9 cellular contexts compared by ENCODE assay signal in genomic region chr2:74516070-74516633, GRCh38. TPM values are rescaled to one million over a fixed set of nuclear protein-coding genes. Genes with fewer than 3 reads are reported as not detected.
DNase-seq lines count a peak whose midpoint lies in the region; ATAC-seq and TF ChIP-seq lines count a peak whose summit lies in the region.
"Had no signal": no experiment of that assay in that cellular context is flagged by ENCODE, and none has a peak within 500 bp of the region (broad histone marks: within the 10 kb centered on the region; RNA-seq: fewer than 3 reads in every experiment).

No MANE protein-coding gene starts in this region.

- no peaks in the 10 kb centered on the region for H3K9me3 Mint-ChIP-seq in activated CD4-positive, alpha-beta memory T cell treated with anti-CD3 and anti-CD28 coated beads for 36 hours
- H3K9me3 Mint-ChIP-seq in mesothelial cell of epicardium: no peaks in the 10 kb centered on the region

- no peaks in the 10 kb centered on the region for H4K20me1 ChIP-seq in SK-N-SH (ENCODE audit: insufficient read depth)

- intact Hi-C loops in activated CD4-positive, alpha-beta memory T cell treated with anti-CD3 and anti-CD28 coated beads for 36 hours (cut with micrococcal nuclease): loop anchor here (1.0 kb wide), 1 partner anchor 18 kb away; no protein-coding TSS in a partner anchor

- no peak overlapping the region for H3K27ac ChIP-seq in SK-N-SH (ENCODE audit: low read depth in 2 of 2, low read length in 1 of 2)
- no peak overlapping the region for H3K27ac ChIP-seq in effector memory CD4-positive, alpha-beta T cell (ENCODE audit: insufficient read depth, low read length, poor library complexity, severe bottlenecking)
- H3K27ac ChIP-seq: SJSA1 had no signal

- no peak for TF ChIP-seq EP300 in SK-N-SH (IDR thresholded peaks at IDR 0.05; ENCODE audit: borderline replicate concordance in 1 of 2, low read depth in 1 of 2, low read length in 1 of 2)

- TF ChIP-seq CTCF in SK-N-SH (IDR thresholded peaks at IDR 0.05) (no peak), mesothelial cell of epicardium (IDR thresholded peaks at IDR 0.05; ENCODE audit: unreplicated experiment) (no peak)

- no peaks in the 10 kb centered on the region for H3K9me3 ChIP-seq in SK-N-SH
- H3K9me3 ChIP-seq in effector memory CD4-positive, alpha-beta T cell (ENCODE audit: control insufficient read depth, low read length): no peaks in the 10 kb centered on the region

- H3K27me3 ChIP-seq in SK-N-SH (ENCODE audit: insufficient read depth): no peaks in the 10 kb centered on the region
- H3K27me3 ChIP-seq in effector memory CD4-positive, alpha-beta T cell (replicated peaks; ENCODE audit: control insufficient read depth, insufficient read depth, low read length, poor library complexity, severe bottlenecking): peaks cover 58% of the 10 kb centered on the region

- H3K27me3 Mint-ChIP-seq in activated CD4-positive, alpha-beta memory T cell treated with anti-CD3 and anti-CD28 coated beads for 36 hours: peaks cover 69% of the 10 kb centered on the region
- peaks cover 93% of the 10 kb centered on the region for H3K27me3 Mint-ChIP-seq in mesothelial cell of epicardium (ENCODE audit: low read depth)

- H3K4me3 Mint-ChIP-seq in activated CD4-positive, alpha-beta memory T cell treated with anti-CD3 and anti-CD28 coated beads for 36 hours: peak overlapping the region; percentile 57
- H3K4me3 Mint-ChIP-seq in mesothelial cell of epicardium: peak overlapping the region; percentile 47

- H3K4me2 ChIP-seq in SK-N-SH: no peak overlapping the region

- peaks cover 2% of the 10 kb centered on the region for H3K36me3 Mint-ChIP-seq in activated CD4-positive, alpha-beta memory T cell treated with anti-CD3 and anti-CD28 coated beads for 36 hours
- no peaks in the 10 kb centered on the region for H3K36me3 Mint-ChIP-seq in mesothelial cell of epicardium

- H3K4me1 Mint-ChIP-seq in activated CD4-positive, alpha-beta memory T cell treated with anti-CD3 and anti-CD28 coated beads for 36 hours (ENCODE audit: low read depth): peaks cover 24% of the 10 kb centered on the region
- peaks cover 6% of the 10 kb centered on the region for H3K4me1 Mint-ChIP-seq in mesothelial cell of epicardium

- CTCF ChIA-PET in SK-N-SH (lab: Yijun Ruan, JAX): interaction anchor here (2.4 to 2.5 kb wide), 2 partner anchors 8 to 33 kb away, joined by 7 to 10 read pairs; partner anchors contain the start of genes CCDC142 and TTC31
- CTCF ChIA-PET in activated CD4-positive, alpha-beta memory T cell treated with anti-CD3 and anti-CD28 coated beads for 36 hours (lab: Charles Lee): no interaction called here

- peaks cover 9 to 18% of the 10 kb centered on the region in 2 experiments; a peak in 1 of 4 replicates for H3K4me1 ChIP-seq in SK-N-SH (ENCODE audit: control insufficient read depth in 1 of 2, insufficient read depth in 2 of 2, low read depth in 1 of 2, low read length in 1 of 2)
- peaks cover 36% of the 10 kb centered on the region for H3K4me1 ChIP-seq in effector memory CD4-positive, alpha-beta T cell (ENCODE audit: control insufficient read depth, insufficient read depth, low read length, poor library complexity, severe bottlenecking)

- ATAC-seq in SK-N-SH treated with all-trans-retinoic acid at 6 μM for 48 hours: no peak

- H2AFZ ChIP-seq in SK-N-SH (ENCODE audit: low read depth): no peak overlapping the region

- POLR2A ChIA-PET in SK-N-SH (lab: Yijun Ruan, JAX): no interaction called here
- POLR2A ChIA-PET in activated CD4-positive, alpha-beta memory T cell treated with anti-CD3 and anti-CD28 coated beads for 36 hours (lab: Charles Lee): interaction anchor here (0.8 to 1.1 kb wide), 2 partner anchors 12 to 13 kb away, joined by 4 to 6 read pairs; partner anchors contain the start of genes AUP1 and HTRA2

- H3K27ac Mint-ChIP-seq in activated CD4-positive, alpha-beta memory T cell treated with anti-CD3 and anti-CD28 coated beads for 36 hours: no peak overlapping the region
- no peak overlapping the region for H3K27ac Mint-ChIP-seq in mesothelial cell of epicardium

- H3K9ac ChIP-seq in SK-N-SH: no peak overlapping the region

- WGBS in SK-N-SH (ENCODE audit: low lambda C conversion rate): 92% methylated on average over 49 of the region's 56 CpGs

- TF ChIP-seq RAD21 in SK-N-SH (IDR thresholded peaks at IDR 0.05; ENCODE audit: low read length): no peak

- DNase-seq in SK-N-SH (peak; percentile 72), mesothelial cell of epicardium (ENCODE audit: low spot score in 2 of 2, unreplicated experiment in 2 of 2) (peak; percentile 40 to 62), NCI-H2227 (lab: John Stamatoyannopoulos, UW; ENCODE audit: unreplicated experiment) (no peak), occipital lobe (lab: John Stamatoyannopoulos, UW) (no peak)
- peak; percentile 86 for DNase-seq in activated CD4-positive, alpha-beta memory T cell treated with anti-CD3 and anti-CD28 coated beads for 36 hours
- peak; percentile 41 to 60 (median 58) for DNase-seq in effector memory CD4-positive, alpha-beta T cell
- peak; percentile 47 to 57 for DNase-seq in stimulated activated CD8-positive, alpha-beta memory T cell treated with anti-CD3 and anti-CD28 coated beads, Interleukin-4, amount 100 ng/mL, for 4 hours (ENCODE audit: low read depth in 2 of 2, low spot score in 1 of 2)

- no peak overlapping the region; a peak in 1 of 4 replicates for H3K4me3 ChIP-seq in SK-N-SH (ENCODE audit: low read depth in 2 of 2, low read length in 1 of 2)
- peak overlapping the region; percentile 58 for H3K4me3 ChIP-seq in effector memory CD4-positive, alpha-beta T cell (ENCODE audit: insufficient read depth, low read depth, low read length, poor library complexity, severe bottlenecking)
- H3K4me3 ChIP-seq: SJSA1 had no signal

- H3K79me2 ChIP-seq in SK-N-SH (ENCODE audit: insufficient read depth): peaks cover 23% of the 10 kb centered on the region; the same call in 1 of the 2 replicates

- peaks cover 4% of the 10 kb centered on the region in 2 experiments for H3K36me3 ChIP-seq in SK-N-SH (replicated peaks in 1 of 2; ENCODE audit: control insufficient read depth in 1 of 2, insufficient read depth in 2 of 2, low read length in 1 of 2)
- H3K36me3 ChIP-seq in effector memory CD4-positive, alpha-beta T cell (ENCODE audit: control insufficient read depth, insufficient read depth, low read length): no peaks in the 10 kb centered on the region
- H3K36me3 ChIP-seq: SJSA1 had no signal

- H3K9me2 ChIP-seq in SK-N-SH: no peaks in the 10 kb centered on the region

- peaks cover 13% of the 10 kb centered on the region for H3F3A ChIP-seq in SK-N-SH (replicated peaks; ENCODE audit: insufficient read depth)

TF ChIP-seq in SK-N-SH, 30 proteins besides CTCF, POLR2A, EP300 and RAD21 (continues in another document):
- TF ChIP-seq YY1 (IDR thresholded peaks at IDR 0.05; ENCODE audit: low read depth): no peak

TF ChIP-seq in SK-N-SH treated with all-trans-retinoic acid at 6 μM for 48 hours, 23 proteins besides CTCF, POLR2A, EP300 and RAD21 (continues in another document):
- TF ChIP-seq PPARA (CRISPR knock-in tag; IDR thresholded peaks at IDR 0.05; ENCODE audit: borderline replicate concordance) (no peak), TOX (CRISPR knock-in tag; IDR thresholded peaks at IDR 0.05; ENCODE audit: borderline replicate concordance) (no peak), ZNF8 (CRISPR knock-in tag; IDR thresholded peaks at IDR 0.05) (no peak), TCF4 (CRISPR knock-in tag; IDR thresholded peaks at IDR 0.05; ENCODE audit: borderline replicate concordance) (no peak), ZNF565 (CRISPR knock-in tag; conservative IDR thresholded peaks at IDR 0.05; ENCODE audit: low read depth) (no peak)

RNA-seq across cellular contexts. Expression of gene TLX2, which starts 1.9 kb away (rescaled TPM):
- 24.5 and 25.6 TPM in 2 replicates for polyA plus RNA-seq in SK-N-SH (2012; rRNA removed)
- polyA plus RNA-seq in SK-N-SH (2012; cell fraction: cytosol; rRNA removed): 11.9 and 19.9 TPM in 2 replicates
- 69.3 and 99.9 TPM in 2 replicates for polyA plus RNA-seq in SK-N-SH (2012; cell fraction: nucleus; rRNA removed)
- total RNA-seq in activated CD4-positive, alpha-beta memory T cell treated with anti-CD3 and anti-CD28 coated beads for 36 hours: under 1 TPM; 0.52 to 0.94 TPM
- total RNA-seq in mesothelial cell of epicardium (0.18 TPM in 1 of 3 replicates, not detected in the others), occipital lobe (not detected)
- total RNA-seq: SJSA1 had no signal

RNA-seq across cellular contexts. Expression of gene PCGF1, which starts 8.7 kb away (rescaled TPM):
- polyA plus RNA-seq in SK-N-SH (2012; rRNA removed): 44.9 and 46.4 TPM in 2 replicates
- 38.6 and 39.7 TPM in 2 replicates for polyA plus RNA-seq in SK-N-SH (2012; cell fraction: cytosol; rRNA removed)
- polyA plus RNA-seq in SK-N-SH (2012; cell fraction: nucleus; rRNA removed): 58.5 and 59.2 TPM in 2 replicates
- total RNA-seq in activated CD4-positive, alpha-beta memory T cell treated with anti-CD3 and anti-CD28 coated beads for 36 hours: 10 to 100 TPM; 22.6 to 26.0 TPM
- total RNA-seq in mesothelial cell of epicardium (17.0 to 23.0 TPM (median 20.3 TPM) in 3 replicates), occipital lobe (6.4 TPM)

RNA-seq across cellular contexts. Expression of gene DQX1, which starts 9.9 kb away (rescaled TPM):
- 1.6 and 1.8 TPM in 2 replicates for polyA plus RNA-seq in SK-N-SH (2012; rRNA removed)
- polyA plus RNA-seq in SK-N-SH (2012; cell fraction: cytosol; rRNA removed): 0.26 and 0.31 TPM in 2 replicates
- polyA plus RNA-seq in SK-N-SH (2012; cell fraction: nucleus; rRNA removed): 13.2 and 13.8 TPM in 2 replicates
- under 1 TPM; 0.33 to 0.56 TPM for total RNA-seq in activated CD4-positive, alpha-beta memory T cell treated with anti-CD3 and anti-CD28 coated beads for 36 hours
- total RNA-seq in mesothelial cell of epicardium: 0.16 to 0.42 TPM (median 0.29 TPM) in 3 replicates
- not detected for total RNA-seq in occipital lobe
- total RNA-seq: SJSA1 had no signal

RNA-seq across cellular contexts. Expression of gene AUP1, which starts 13.4 kb away (rescaled TPM):
- 118 and 151 TPM in 2 replicates for polyA plus RNA-seq in SK-N-SH (2012; rRNA removed)
- 54.6 and 78.6 TPM in 2 replicates for polyA plus RNA-seq in SK-N-SH (2012; cell fraction: cytosol; rRNA removed)
- polyA plus RNA-seq in SK-N-SH (2012; cell fraction: nucleus; rRNA removed): 643 and 686 TPM in 2 replicates
- 10 to 100 TPM; 92.1 to 98.0 TPM for total RNA-seq in activated CD4-positive, alpha-beta memory T cell treated with anti-CD3 and anti-CD28 coated beads for 36 hours
- total RNA-seq in mesothelial cell of epicardium (86.2 to 89.4 TPM (median 86.8 TPM) in 3 replicates), occipital lobe (40.4 TPM)

RNA-seq across cellular contexts. Expression of gene HTRA2, which starts 13.6 kb away (rescaled TPM):
- 55.7 and 60.4 TPM in 2 replicates for polyA plus RNA-seq in SK-N-SH (2012; rRNA removed)
- 30.4 and 45.8 TPM in 2 replicates for polyA plus RNA-seq in SK-N-SH (2012; cell fraction: cytosol; rRNA removed)
- polyA plus RNA-seq in SK-N-SH (2012; cell fraction: nucleus; rRNA removed): 55.7 and 62.3 TPM in 2 replicates
- total RNA-seq in activated CD4-positive, alpha-beta memory T cell treated with anti-CD3 and anti-CD28 coated beads for 36 hours: 10 to 100 TPM; 70.6 to 72.3 TPM
- 25.1 to 26.1 TPM (median 25.7 TPM) in 3 replicates for total RNA-seq in mesothelial cell of epicardium
- total RNA-seq in occipital lobe: 56.3 TPM

Comparison
In these comparisons a context has a peak if more than half of its experiments do, and no peak if none do; other contexts are left out.
1. DNase-seq: peak in SK-N-SH (single experiment), activated CD4-positive, alpha-beta memory T cell treated with anti-CD3 and anti-CD28 coated beads for 36 hours (single experiment), effector memory CD4-positive, alpha-beta T cell (3 of 3), mesothelial cell of epicardium (2 of 2) and stimulated activated CD8-positive, alpha-beta memory T cell treated with anti-CD3 and anti-CD28 coated beads, Interleukin-4, amount 100 ng/mL, for 4 hours (2 of 2); none in NCI-H2227 (single experiment) and occipital lobe (single experiment).